In genomic region chr12:48969847-48970701, GRCh38 we compare ENCODE assay signal across 9 cellular contexts. TPM values are rescaled to one million over a fixed set of nuclear protein-coding genes. Genes with fewer than 3 reads are reported as not detected.
DNase-seq lines count a peak whose midpoint lies in the region; ATAC-seq, FAIRE-seq and TF ChIP-seq lines count a peak whose summit lies in the region.
"Had no signal": no experiment of that assay in that cellular context is flagged by ENCODE, and none has a peak within 500 bp of the region (broad histone marks: within the 10 kb centered on the region; RNA-seq: fewer than 3 reads in every experiment).

No MANE protein-coding gene starts in this region.

- H3K27ac Mint-ChIP-seq in activated T-cell treated with anti-CD3 and anti-CD28 coated beads, Interleukin-2, amount 50 U/mL, for 72 hours, result no peak overlapping the region
- H3K27ac Mint-ChIP-seq: stimulated activated naive CD8-positive, alpha-beta T cell treated with anti-CD3 and anti-CD28 coated beads, Interleukin-15, Interleukin-2, amounts not matched to agents 100 ng/mL and 50 ng/mL, for 24 hours had no signal

- DNase-seq in activated CD4-positive, CD25-positive, alpha-beta regulatory T cell (lab: John Stamatoyannopoulos, UW), result no peak
- peak; percentile 39 to 43 for DNase-seq in activated T-cell treated with anti-CD3 and anti-CD28 coated beads, Interleukin-2, amount 50 U/mL, for 72 hours
- DNase-seq in stimulated activated naive CD8-positive, alpha-beta T cell treated with anti-CD3 and anti-CD28 coated beads, Interleukin-15, Interleukin-2, amounts not matched to agents 100 U/mL and 50 U/mL, for 24 hours, result peak; percentile 42
- DNase-seq in urothelium cell line (ENCODE audit: low spot score), result no peak
- DNase-seq in A673 (ENCODE audit: low spot score), result no peak

- intact Hi-C loops in A673 (cut with micrococcal nuclease; ENCODE audit: unreplicated experiment), result no loop called here

- peak overlapping the region; percentile 44 to 84 for H3K4me3 Mint-ChIP-seq in activated T-cell treated with anti-CD3 and anti-CD28 coated beads, Interleukin-2, amount 50 U/mL, for 72 hours

- no peak for TF ChIP-seq CTCF in A673 (conservative IDR thresholded peaks at IDR 0.05; ENCODE audit: low read depth, low read length)

- CTCF ChIA-PET in A673 (lab: Charles Lee), result no interaction called here

- peaks cover 3% of the 10 kb centered on the region; the same call in 1 of the 2 replicates for H3K9me3 ChIP-seq in iPS-20b (ENCODE audit: insufficient read depth, low read depth, low read length)
- no peaks in the 10 kb centered on the region for H3K9me3 ChIP-seq in A673 (ENCODE audit: low read depth, low read length, poor library complexity, severe bottlenecking)

- FAIRE-seq in urothelium cell line (lab: Jason Lieb, UNC), result no peak

- H3K4me1 Mint-ChIP-seq in activated T-cell treated with anti-CD3 and anti-CD28 coated beads, Interleukin-2, amount 50 U/mL, for 72 hours (ENCODE audit: low read depth), result peaks cover 45% of the 10 kb centered on the region

- POLR2A ChIA-PET in A673 (lab: Charles Lee; ENCODE audit: low non-redundant PET), result no interaction called here

- no peak overlapping the region for H3K9ac ChIP-seq in iPS-20b (ENCODE audit: low read depth, low read length)

- H3K27me3 ChIP-seq in iPS-20b (ENCODE audit: insufficient read depth, low read length) (peaks cover 96% of the 10 kb centered on the region), A673 (replicated peaks; ENCODE audit: insufficient read depth, low read depth, low read length, poor library complexity) (peaks cover 45% of the 10 kb centered on the region)

- no peaks in the 10 kb centered on the region for H3K36me3 Mint-ChIP-seq in activated T-cell treated with anti-CD3 and anti-CD28 coated beads, Interleukin-2, amount 50 U/mL, for 72 hours (ENCODE audit: insufficient read depth in 2 of 2)

- no peaks in the 10 kb centered on the region for H3K9me3 Mint-ChIP-seq in activated T-cell treated with anti-CD3 and anti-CD28 coated beads, Interleukin-2, amount 50 U/mL, for 72 hours
- H3K9me3 Mint-ChIP-seq: stimulated activated naive CD8-positive, alpha-beta T cell treated with anti-CD3 and anti-CD28 coated beads, Interleukin-15, Interleukin-2, amounts not matched to agents 100 ng/mL and 50 ng/mL, for 24 hours had no signal

- H3K4me1 ChIP-seq in iPS-20b (ENCODE audit: insufficient read depth, low read length) (peaks cover 35% of the 10 kb centered on the region), A673 (ENCODE audit: insufficient read depth, low read length, poor library complexity, severe bottlenecking) (peaks cover 16% of the 10 kb centered on the region)

- peak; percentile 36 to 42 for ATAC-seq in activated CD4-positive, CD25-positive, alpha-beta regulatory T cell treated with anti-CD3 and anti-CD28 coated beads, Interleukin-2, amount 50 U/mL, for 24 hours
- ATAC-seq in activated T-cell treated with anti-CD3 and anti-CD28 coated beads, Interleukin-2, amount 50 U/mL, for 72 hours (replicated peaks in 1 of 2), result peak; percentile 42 to 45
- ATAC-seq in stimulated activated naive CD8-positive, alpha-beta T cell treated with anti-CD3 and anti-CD28 coated beads, Interleukin-15, Interleukin-2, amounts not matched to agents 100 U/mL and 50 U/mL, for 24 hours, result no peak
- ATAC-seq in HG03520 (IDR thresholded peaks at IDR 0.05; ENCODE audit: unreplicated experiment), result no peak

- H3K27ac ChIP-seq in iPS-20b (ENCODE audit: low read length) (no peak overlapping the region), A673 (ENCODE audit: low read depth, low read length, poor library complexity, severe bottlenecking) (no peak overlapping the region)

- BruUV-seq in A673 (replicated peaks; lab: Mats Ljungman, UMichigan), result no TSS peak

- no peaks in the 10 kb centered on the region for H3K36me3 ChIP-seq in iPS-20b (ENCODE audit: insufficient read depth, low read depth, low read length)
- H3K36me3 ChIP-seq in A673 (ENCODE audit: insufficient read depth, low read length, poor library complexity, severe bottlenecking), result no peaks in the 10 kb centered on the region

- H3K4me3 ChIP-seq in iPS-20b (ENCODE audit: low read length) (peak overlapping the region; percentile 65), A673 (ENCODE audit: low read depth, low read length, poor library complexity, severe bottlenecking) (no peak overlapping the region)

- H3K27me3 Mint-ChIP-seq in activated T-cell treated with anti-CD3 and anti-CD28 coated beads, Interleukin-2, amount 50 U/mL, for 72 hours (ENCODE audit: low read depth), result peaks cover 65% of the 10 kb centered on the region

RNA-seq across cellular contexts. Expression of gene WNT10B, which starts 1.5 kb away (rescaled TPM):
- total RNA-seq in activated T-cell treated with anti-CD3 and anti-CD28 coated beads, Interleukin-2, amount 50 U/mL, for 72 hours, result 1 to 10 TPM in 1 of 2 donors, under 1 TPM in 1; 0.31 to 1.7 TPM
- total RNA-seq in A673 (2021), result 0.17 and 0.50 TPM in 2 replicates

RNA-seq across cellular contexts. Expression of gene WNT1, which starts 8.0 kb away (rescaled TPM):
- under 1 TPM in 1 of 2 donors, not detected in 1; 0.42 TPM for total RNA-seq in activated T-cell treated with anti-CD3 and anti-CD28 coated beads, Interleukin-2, amount 50 U/mL, for 72 hours
- total RNA-seq in A673 (2021), result not detected in 2 replicates

RNA-seq across cellular contexts. Expression of gene ARF3, which starts 12.8 kb away (rescaled TPM):
- total RNA-seq in activated T-cell treated with anti-CD3 and anti-CD28 coated beads, Interleukin-2, amount 50 U/mL, for 72 hours, result 10 to 100 TPM; 73.5 to 96.5 TPM
- 183 and 196 TPM in 2 replicates for total RNA-seq in A673 (2021)

RNA-seq across cellular contexts. Expression of gene DDN, which starts 29.1 kb away (rescaled TPM):
- under 1 TPM; 0.25 to 0.38 TPM for total RNA-seq in activated T-cell treated with anti-CD3 and anti-CD28 coated beads, Interleukin-2, amount 50 U/mL, for 72 hours
- total RNA-seq in A673 (2021), result 2.7 and 2.9 TPM in 2 replicates

RNA-seq across cellular contexts. Expression of gene FKBP11, which starts 44.8 kb away (rescaled TPM):
- total RNA-seq in activated T-cell treated with anti-CD3 and anti-CD28 coated beads, Interleukin-2, amount 50 U/mL, for 72 hours, result 100 to 1,000 TPM in 1 of 2 donors, 10 to 100 TPM in 1; 67.9 to 107 TPM
- 31.8 and 32.5 TPM in 2 replicates for total RNA-seq in A673 (2021)

Comparison
In these comparisons a context has a peak if more than half of its experiments do, and no peak if none do; other contexts are left out.
1. ATAC-seq: peak in activated CD4-positive, CD25-positive, alpha-beta regulatory T cell treated with anti-CD3 and anti-CD28 coated beads, Interleukin-2, amount 50 U/mL, for 24 hours (2 of 2) and activated T-cell treated with anti-CD3 and anti-CD28 coated beads, Interleukin-2, amount 50 U/mL, for 72 hours (2 of 2); none in stimulated activated naive CD8-positive, alpha-beta T cell treated with anti-CD3 and anti-CD28 coated beads, Interleukin-15, Interleukin-2, amounts not matched to agents 100 U/mL and 50 U/mL, for 24 hours (single experiment) and HG03520 (single experiment).
2. DNase-seq: peak in activated T-cell treated with anti-CD3 and anti-CD28 coated beads, Interleukin-2, amount 50 U/mL, for 72 hours (2 of 2) and stimulated activated naive CD8-positive, alpha-beta T cell treated with anti-CD3 and anti-CD28 coated beads, Interleukin-15, Interleukin-2, amounts not matched to agents 100 U/mL and 50 U/mL, for 24 hours (single experiment); none in activated CD4-positive, CD25-positive, alpha-beta regulatory T cell (0 of 4), urothelium cell line (single experiment) and A673 (single experiment).